ENCODE assay signal across 19 cellular contexts in the genomic region with DNA sequence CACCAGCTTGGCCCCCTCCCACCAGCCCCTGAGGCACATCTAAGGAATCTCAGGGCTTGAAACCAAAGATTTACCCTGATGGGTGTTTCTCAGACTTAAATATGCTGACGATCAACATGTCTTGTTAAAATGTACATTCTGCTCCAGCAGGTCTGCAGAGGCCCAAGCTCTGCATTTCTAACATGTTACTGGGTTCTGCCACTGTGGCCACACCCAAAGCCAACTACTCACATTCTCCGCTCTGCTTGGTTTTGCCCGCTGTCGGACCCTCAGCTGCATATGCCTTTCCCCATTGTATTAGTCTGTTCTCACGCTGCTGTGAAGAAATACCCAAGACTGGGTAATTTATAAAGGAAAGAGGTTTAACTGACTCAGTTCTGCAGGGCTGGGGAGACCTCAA. TPM values are rescaled to one million over a fixed set of nuclear protein-coding genes. Genes with fewer than 3 reads are reported as not detected.
A peak's percentile ranks its signal among the peaks of the same experiment; 100 is the strongest.
DNase-seq lines count a peak whose midpoint lies in the region; ATAC-seq and TF ChIP-seq lines count a peak whose summit lies in the region.
"Had no signal": no experiment of that assay in that cellular context is flagged by ENCODE, and none has a peak within 500 bp of the region (broad histone marks: within the 10 kb centered on the region; RNA-seq: fewer than 3 reads in every experiment).

No MANE protein-coding gene starts in this region.

- intact Hi-C loops in activated CD8-positive, alpha-beta T cell treated with anti-CD3 and anti-CD28 coated beads for 36 hours (cut with micrococcal nuclease): no loop called here
- intact Hi-C loops in aorta (cut with DNase I) (loop anchor here in 1 of 2 donors (10.0 kb wide), 1 partner anchor 701 kb away; a partner anchor contains a TSS), vagina (cut with DNase I) (no loop called here)

- H3K9me3 ChIP-seq in aorta (ENCODE audit: control insufficient read depth, low read length) (no peaks in the 10 kb centered on the region), SJCRH30 (replicated peaks) (no peaks in the 10 kb centered on the region; the same call in 1 of the 2 replicates), vagina (no peaks in the 10 kb centered on the region)
- H3K9me3 ChIP-seq: BLaER1, breast epithelium had no signal

- no peaks in the 10 kb centered on the region for H3K27me3 Mint-ChIP-seq in stimulated activated naive CD8-positive, alpha-beta T cell treated with anti-CD3 and anti-CD28 coated beads, Interleukin-15, Interleukin-2, amounts not matched to agents 100 ng/mL and 50 ng/mL, for 24 hours
- no peaks in the 10 kb centered on the region for H3K27me3 Mint-ChIP-seq in activated CD8-positive, alpha-beta T cell treated with anti-CD3 and anti-CD28 coated beads for 36 hours
- no peaks in the 10 kb centered on the region for H3K27me3 Mint-ChIP-seq in memory B cell

- H3K4me1 ChIP-seq in aorta (ENCODE audit: control insufficient read depth in 1 of 2, insufficient read depth in 2 of 2, low read length in 2 of 2) (peaks cover 3 to 5% of the 10 kb centered on the region in 2 donors), SJCRH30 (no peaks in the 10 kb centered on the region), vagina (peaks cover 31% of the 10 kb centered on the region)
- H3K4me1 ChIP-seq: breast epithelium, neural progenitor cell had no signal

- TF ChIP-seq CTCF in activated CD8-positive, alpha-beta T cell treated with anti-CD3 and anti-CD28 coated beads for 36 hours (IDR thresholded peaks at IDR 0.05): no peak
- no peak for TF ChIP-seq CTCF in vagina (IDR thresholded peaks at IDR 0.05)

- peaks cover 59% of the 10 kb centered on the region for H3K36me3 Mint-ChIP-seq in stimulated activated naive CD8-positive, alpha-beta T cell treated with anti-CD3 and anti-CD28 coated beads, Interleukin-15, Interleukin-2, amounts not matched to agents 100 ng/mL and 50 ng/mL, for 24 hours (ENCODE audit: low read depth)
- H3K36me3 Mint-ChIP-seq in activated CD8-positive, alpha-beta T cell treated with anti-CD3 and anti-CD28 coated beads for 36 hours (ENCODE audit: low read depth): peaks cover 71% of the 10 kb centered on the region
- peaks cover 30% of the 10 kb centered on the region for H3K36me3 Mint-ChIP-seq in memory B cell

- TF ChIP-seq POLR2A in vagina (IDR thresholded peaks at IDR 0.05): no peak

- POLR2A ChIA-PET in activated CD8-positive, alpha-beta T cell treated with anti-CD3 and anti-CD28 coated beads for 36 hours (lab: Charles Lee): interaction anchor here (0.6 to 3.5 kb wide), 5 partner anchors 12 to 55 kb away, joined by 3 to 16 read pairs (median 10); no protein-coding TSS in a partner anchor

- peak overlapping the region; percentile 37 for H3K4me3 Mint-ChIP-seq in stimulated activated naive CD8-positive, alpha-beta T cell treated with anti-CD3 and anti-CD28 coated beads, Interleukin-15, Interleukin-2, amounts not matched to agents 100 ng/mL and 50 ng/mL, for 24 hours
- peak overlapping the region; percentile 4 for H3K4me3 Mint-ChIP-seq in activated CD8-positive, alpha-beta T cell treated with anti-CD3 and anti-CD28 coated beads for 36 hours
- H3K4me3 Mint-ChIP-seq in memory B cell: peak overlapping the region; percentile 28
- H3K4me3 Mint-ChIP-seq: activated T-cell treated with anti-CD3 and anti-CD28 coated beads, Interleukin-2, amount 50 U/mL, for 4 hours; mesothelial cell of epicardium; neural progenitor cell had no signal

- peak overlapping the region; percentile 78 for H3K27ac Mint-ChIP-seq in stimulated activated naive CD8-positive, alpha-beta T cell treated with anti-CD3 and anti-CD28 coated beads, Interleukin-15, Interleukin-2, amounts not matched to agents 100 ng/mL and 50 ng/mL, for 24 hours
- H3K27ac Mint-ChIP-seq in activated CD8-positive, alpha-beta T cell treated with anti-CD3 and anti-CD28 coated beads for 36 hours: peak overlapping the region; percentile 80
- H3K27ac Mint-ChIP-seq in memory B cell: peak overlapping the region; percentile 80
- H3K27ac Mint-ChIP-seq: mesothelial cell of epicardium had no signal

- CTCF ChIA-PET in activated CD8-positive, alpha-beta T cell treated with anti-CD3 and anti-CD28 coated beads for 36 hours (lab: Charles Lee): interaction anchor here (0.7 to 3.0 kb wide), 5 partner anchors 9 to 283 kb away, joined by 3 to 7 read pairs (median 6); no protein-coding TSS in a partner anchor

- 96 to 97% methylated on average over 5 of the region's 5 CpGs for WGBS in aorta, 2 donors

- no peak overlapping the region for H3K27ac ChIP-seq in aorta (ENCODE audit: low read depth in 1 of 2, low read length in 2 of 2)
- H3K27ac ChIP-seq in SJCRH30: no peak overlapping the region
- H3K27ac ChIP-seq in vagina: no peak overlapping the region
- H3K27ac ChIP-seq: BLaER1, breast epithelium, neural progenitor cell had no signal

- H3K4me3 ChIP-seq in aorta (ENCODE audit: low read length in 2 of 2) (no peak overlapping the region), SJCRH30 (no peak overlapping the region), vagina (no peak overlapping the region)
- H3K4me3 ChIP-seq: BLaER1, breast epithelium, coronary artery, neural progenitor cell had no signal

- ATAC-seq in stimulated activated naive CD8-positive, alpha-beta T cell treated with anti-CD3 and anti-CD28 coated beads, Interleukin-15, Interleukin-2, amounts not matched to agents 100 U/mL and 50 U/mL, for 24 hours: no peak
- peak; percentile 31 for ATAC-seq in activated CD8-positive, alpha-beta T cell treated with anti-CD3 and anti-CD28 coated beads for 36 hours
- ATAC-seq in memory B cell (ENCODE audit: low read depth) (no peak), aorta (ENCODE audit: low FRiP score) (no peak)
- ATAC-seq: activated T-cell treated with anti-CD3 and anti-CD28 coated beads, Interleukin-2, amount 50 U/mL, for 4 hours; left lobe of liver had no signal

- H3K36me3 ChIP-seq in aorta (ENCODE audit: control insufficient read depth in 1 of 2, insufficient read depth in 2 of 2, low read length in 1 of 2) (no peaks in the 10 kb centered on the region), SJCRH30 (no peaks in the 10 kb centered on the region), vagina (no peaks in the 10 kb centered on the region)
- H3K36me3 ChIP-seq: breast epithelium, neural progenitor cell had no signal

- DNase-seq in stimulated activated naive CD8-positive, alpha-beta T cell treated with anti-CD3 and anti-CD28 coated beads, Interleukin-15, Interleukin-2, amounts not matched to agents 100 U/mL and 50 U/mL, for 24 hours: no peak
- DNase-seq in activated CD8-positive, alpha-beta T cell treated with anti-CD3 and anti-CD28 coated beads for 36 hours: no peak
- DNase-seq in memory B cell (ENCODE audit: low spot score in 2 of 2) (no peak), aorta (no peak), DMS 273 (lab: John Stamatoyannopoulos, UW; ENCODE audit: unreplicated experiment) (no peak), SJCRH30 (no peak), vagina (ENCODE audit: extremely low spot score in 2 of 2) (no peak)
- DNase-seq: activated CD4-positive, alpha-beta T cell treated with anti-CD3 and anti-CD28 coated beads, Interleukin-2, amount 50 U/mL, for 1 hour; activated T-cell treated with anti-CD3 and anti-CD28 coated beads, Interleukin-2, amount 50 U/mL, for 4 hours; NCI-H1417; NCI-H524 treated with DMSO at 0.1 percent for 48 hours; stimulated activated CD4-positive, alpha-beta T cell treated with anti-CD3 and anti-CD28 coated beads, Interleukin-4, amount 100 ng/mL, for 4 hours had no signal

- H3K9me3 Mint-ChIP-seq in stimulated activated naive CD8-positive, alpha-beta T cell treated with anti-CD3 and anti-CD28 coated beads, Interleukin-15, Interleukin-2, amounts not matched to agents 100 ng/mL and 50 ng/mL, for 24 hours: peaks cover 6% of the 10 kb centered on the region
- H3K9me3 Mint-ChIP-seq in activated CD8-positive, alpha-beta T cell treated with anti-CD3 and anti-CD28 coated beads for 36 hours: peaks cover 9% of the 10 kb centered on the region
- peaks cover 4% of the 10 kb centered on the region for H3K9me3 Mint-ChIP-seq in memory B cell
- H3K9me3 Mint-ChIP-seq: neural progenitor cell had no signal

- H3K27me3 ChIP-seq in aorta (ENCODE audit: control insufficient read depth in 1 of 2, insufficient read depth in 2 of 2, low read length in 1 of 2) (no peaks in the 10 kb centered on the region), SJCRH30 (no peaks in the 10 kb centered on the region), vagina (no peaks in the 10 kb centered on the region)
- H3K27me3 ChIP-seq: BLaER1, breast epithelium, neural progenitor cell had no signal

- H3K4me1 Mint-ChIP-seq in stimulated activated naive CD8-positive, alpha-beta T cell treated with anti-CD3 and anti-CD28 coated beads, Interleukin-15, Interleukin-2, amounts not matched to agents 100 ng/mL and 50 ng/mL, for 24 hours (ENCODE audit: low read depth): peaks cover 96% of the 10 kb centered on the region
- peaks cover 94% of the 10 kb centered on the region for H3K4me1 Mint-ChIP-seq in activated CD8-positive, alpha-beta T cell treated with anti-CD3 and anti-CD28 coated beads for 36 hours (ENCODE audit: low read depth)
- H3K4me1 Mint-ChIP-seq in memory B cell: peaks cover 75% of the 10 kb centered on the region

RNA-seq across cellular contexts. Expression of a gene that starts 8.8 kb away (rescaled TPM):
- total RNA-seq in activated CD8-positive, alpha-beta T cell treated with anti-CD3 and anti-CD28 coated beads for 36 hours: 100 to 1,000 TPM; 108 to 115 TPM
- total RNA-seq in aorta (10 to 100 TPM; 77.9 to 90.3 TPM), vagina (20.6 TPM)
- 10 to 100 TPM; 24.2 to 29.3 TPM for polyA plus RNA-seq in aorta
- 23.2 and 27.9 TPM in 2 replicates for total RNA-seq in SJCRH30 (2014; rRNA removed; shearing (Covaris generic))
